In the genomic region with DNA sequence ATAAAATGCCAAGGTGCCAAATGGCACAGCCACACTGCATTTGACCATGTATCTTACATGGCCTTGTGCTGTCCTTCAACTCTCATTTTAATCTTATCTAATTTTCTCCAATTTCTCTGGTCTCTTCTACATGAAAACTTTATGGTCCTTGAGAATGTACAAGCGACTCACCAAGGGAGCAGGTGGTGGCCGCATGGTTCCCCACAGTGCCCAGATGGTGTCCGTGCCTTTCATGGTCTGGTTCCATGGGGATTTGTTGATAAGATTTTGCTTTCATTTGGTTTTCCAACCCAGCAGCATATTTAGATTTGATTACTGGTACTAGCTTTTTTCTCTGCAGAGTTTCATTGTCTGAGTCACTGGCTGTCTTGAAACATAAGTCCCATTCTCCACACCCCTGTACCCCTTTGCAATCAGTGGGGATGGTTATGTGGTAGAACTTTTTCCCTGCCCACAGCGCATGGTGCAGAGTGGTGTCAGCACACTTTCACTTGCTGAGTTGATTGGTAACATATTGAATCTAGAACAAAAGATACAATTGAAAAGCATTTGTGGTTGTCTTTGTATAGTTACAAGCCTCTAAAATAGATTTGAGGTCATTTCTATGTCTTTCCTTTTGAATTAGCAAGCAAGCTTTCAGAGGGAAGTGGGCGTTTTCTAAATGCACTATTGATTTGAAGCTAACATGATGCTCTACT, we compare ENCODE assay signal across 9 cellular contexts.
DNase-seq lines count a peak whose midpoint lies in the region; ATAC-seq lines count a peak whose summit lies in the region.
"Had no signal": no experiment of that assay in that cellular context is flagged by ENCODE, and none has a peak within 500 bp of the region (broad histone marks: within the 10 kb centered on the region; RNA-seq: fewer than 3 reads in every experiment).

No MANE protein-coding gene starts in this region.

- ATAC-seq in GM18868 (IDR thresholded peaks at IDR 0.05; ENCODE audit: unreplicated experiment) (peak; percentile 70), HG02610 (IDR thresholded peaks at IDR 0.05; ENCODE audit: unreplicated experiment) (peak; percentile 78)
- ATAC-seq: K562 had no signal

- DNase-seq in activated CD8-positive, alpha-beta memory T cell treated with anti-CD3 and anti-CD28 coated beads, Interleukin-2, amount 50 U/mL, for 48 hours: peak; percentile 75
- DNase-seq in stimulated activated CD4-positive, alpha-beta T cell treated with anti-CD3 and anti-CD28 coated beads, Interleukin-2, amount 100 ng/mL, for 24 hours: peak; percentile 65 to 68
- DNase-seq in NCI-H2081 (lab: John Stamatoyannopoulos, UW) (no peak), superior temporal gyrus (ENCODE audit: extremely low spot score) (no peak), AML-193 (lab: John Stamatoyannopoulos, UW) (no peak), germinal center (ENCODE audit: low spot score) (no peak)

Comparison
In these comparisons a context has a peak if more than half of its experiments do, and no peak if none do; other contexts are left out.
1. DNase-seq: peak in activated CD8-positive, alpha-beta memory T cell treated with anti-CD3 and anti-CD28 coated beads, Interleukin-2, amount 50 U/mL, for 48 hours (single experiment) and stimulated activated CD4-positive, alpha-beta T cell treated with anti-CD3 and anti-CD28 coated beads, Interleukin-2, amount 100 ng/mL, for 24 hours (2 of 2); none in NCI-H2081 (0 of 2), superior temporal gyrus (single experiment), AML-193 (0 of 2) and germinal center (single experiment).